ENCODE assay signal across 22 cellular contexts in the genomic region with DNA sequence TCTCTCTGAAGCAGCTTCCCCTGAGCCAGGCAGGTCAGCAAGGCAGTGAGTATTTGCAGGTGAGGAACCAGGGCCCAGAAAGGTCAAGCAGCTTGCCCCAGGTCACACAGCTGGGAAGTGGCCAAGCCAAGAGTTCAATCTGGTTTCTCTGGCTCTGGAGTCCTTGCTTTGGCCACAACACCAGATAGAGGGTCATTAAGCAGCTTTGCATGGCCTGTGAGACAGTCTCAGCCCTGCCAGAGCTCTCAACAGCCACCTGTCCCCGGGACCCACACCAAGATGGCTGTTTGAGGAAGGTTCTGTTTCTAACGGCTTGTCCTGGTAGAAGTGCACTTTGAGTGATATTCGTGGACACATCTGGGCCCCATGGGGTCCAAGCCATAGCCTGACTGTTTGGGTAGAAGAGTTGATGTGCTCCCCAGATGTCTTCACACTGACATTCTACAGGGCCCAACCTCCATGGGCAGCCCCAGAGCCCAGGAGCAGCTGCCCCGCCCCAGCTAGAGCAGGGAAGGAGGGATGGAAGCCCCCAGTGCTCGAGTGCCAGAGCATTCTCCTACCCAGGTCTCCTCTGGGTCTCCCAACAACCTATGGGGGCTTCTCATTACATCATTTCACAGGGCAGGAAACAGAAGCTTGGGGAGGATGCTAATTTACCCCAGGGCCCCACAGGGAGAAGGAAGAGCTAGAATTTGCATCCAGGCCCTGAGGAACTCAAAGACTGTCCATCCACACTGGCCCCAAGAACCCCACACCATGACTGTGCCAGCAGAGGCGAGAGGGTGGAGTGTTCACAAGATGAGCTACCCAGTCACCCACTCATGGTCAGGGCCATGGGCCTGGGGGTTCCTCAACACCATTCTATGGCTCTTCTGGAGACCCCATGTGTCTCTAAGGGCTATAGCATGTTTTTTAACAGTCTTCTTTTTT.
DNase-seq lines count a peak whose midpoint lies in the region; ATAC-seq and TF ChIP-seq lines count a peak whose summit lies in the region.
"Had no signal": no experiment of that assay in that cellular context is flagged by ENCODE, and none has a peak within 500 bp of the region (broad histone marks: within the 10 kb centered on the region; RNA-seq: fewer than 3 reads in every experiment).

No MANE protein-coding gene starts in this region.

- peak overlapping the region in 9 of 11 experiments; percentile 6 to 87 (median 45); a peak in 16 of 22 replicates for H3K27ac ChIP-seq in BLaER1 treated with 17β-estradiol and CSF1 and Interleukin-3, amounts not matched to agents 10 nM and 100 nM
- H3K27ac ChIP-seq in sigmoid colon (no peak overlapping the region), esophagus squamous epithelium (no peak overlapping the region)
- H3K27ac ChIP-seq: A549, HL-60, SJCRH30 had no signal

- no peaks in the 10 kb centered on the region for H3K9me3 ChIP-seq in BLaER1 treated with 17β-estradiol and CSF1 and Interleukin-3, amounts not matched to agents 10 nM and 100 nM (replicated peaks in 1 of 11)
- H3K9me3 ChIP-seq in sigmoid colon (no peaks in the 10 kb centered on the region), esophagus squamous epithelium (no peaks in the 10 kb centered on the region)
- H3K9me3 ChIP-seq: A549, HAP-1, SJCRH30 had no signal

- H3K4me3 ChIP-seq in BLaER1 treated with 17β-estradiol and CSF1 and Interleukin-3, amounts not matched to agents 10 nM and 100 nM = no peak overlapping the region; a peak in 1 of 20 replicates
- H3K4me3 ChIP-seq in lower leg skin (ENCODE audit: low read depth, poor library complexity, severe bottlenecking) (no peak overlapping the region), sigmoid colon (no peak overlapping the region), H7 (ENCODE audit: insufficient read depth, low read depth, low read length) (no peak overlapping the region), esophagus squamous epithelium (no peak overlapping the region)
- H3K4me3 ChIP-seq: A549, HAP-1, SJCRH30 had no signal

- H4K20me1 ChIP-seq in BLaER1 treated with 17β-estradiol and CSF1 and Interleukin-3, amounts not matched to agents 10 nM and 100 nM = no peaks in the 10 kb centered on the region

- peak overlapping the region; percentile 43 to 94 (median 91); a peak in 21 of 22 replicates for H3K4me2 ChIP-seq in BLaER1 treated with 17β-estradiol and CSF1 and Interleukin-3, amounts not matched to agents 10 nM and 100 nM
- H3K4me2 ChIP-seq: A549 had no signal

- ATAC-seq in GM18858 (IDR thresholded peaks at IDR 0.05; ENCODE audit: unreplicated experiment) = no peak
- ATAC-seq: A549, Panc1 had no signal

- DNase-seq in activated CD8-positive, alpha-beta memory T cell treated with anti-CD3 and anti-CD28 coated beads, Interleukin-2, amount 50 U/mL, for 48 hours = peak; percentile 32
- DNase-seq in lower leg skin (ENCODE audit: low spot score in 2 of 2) = peak; percentile 4 to 53
- DNase-seq in sigmoid colon = peak; percentile 45
- no peak for DNase-seq in H7
- DNase-seq in activated naive CD4-positive, alpha-beta T cell (lab: John Stamatoyannopoulos, UW) = no peak
- no peak for DNase-seq in esophagus squamous epithelium (lab: John Stamatoyannopoulos, UW)
- DNase-seq: CD4-positive, CD25-positive, alpha-beta regulatory T cell; DMS79 treated with DMSO at 0.1 percent for 48 hours; KBM-7; NCI-H1092; NCI-H146; NCI-H2029 treated with DMSO at 0.1 percent for 48 hours; NCI-H345; NCI-H524; NCI-H774; SJCRH30 had no signal

- WGBS in lower leg skin, 2 donors = 89 to 90% methylated on average over 6 of the region's 6 CpGs
- WGBS in sigmoid colon, 2 donors = 64 to 81% methylated on average over 6 of the region's 6 CpGs
- WGBS in esophagus squamous epithelium, 2 donors = 83 to 95% methylated on average over 1 to 2 of the region's 6 CpGs

- peak overlapping the region in 1 of 11 experiments; percentile 20; a peak in 1 of 22 replicates for H3K9ac ChIP-seq in BLaER1 treated with 17β-estradiol and CSF1 and Interleukin-3, amounts not matched to agents 10 nM and 100 nM

- H3K4me1 ChIP-seq in BLaER1 treated with 17β-estradiol and CSF1 and Interleukin-3, amounts not matched to agents 10 nM and 100 nM = peaks cover 38 to 86% (median 76%) of the 10 kb centered on the region in 10 experiments
- peaks cover 0 to 20% (median 11%) of the 10 kb centered on the region in 4 donors for H3K4me1 ChIP-seq in sigmoid colon
- H3K4me1 ChIP-seq in esophagus squamous epithelium = peaks cover 6 to 25% (median 15%) of the 10 kb centered on the region in 3 donors
- H3K4me1 ChIP-seq: A549, HAP-1 had no signal

- H3K27me3 ChIP-seq in BLaER1 treated with 17β-estradiol and CSF1 and Interleukin-3, amounts not matched to agents 10 nM and 100 nM = no peaks in the 10 kb centered on the region
- H3K27me3 ChIP-seq in sigmoid colon (no peaks in the 10 kb centered on the region), H7 (ENCODE audit: control insufficient read depth, insufficient read depth, low read length) (no peaks in the 10 kb centered on the region), esophagus squamous epithelium (no peaks in the 10 kb centered on the region)
- H3K27me3 ChIP-seq: SJCRH30 had no signal

- TF ChIP-seq CTCF in lower leg skin (IDR thresholded peaks at IDR 0.05) = no peak
- TF ChIP-seq CTCF in sigmoid colon (IDR thresholded peaks at IDR 0.05) = no peak
- TF ChIP-seq CTCF in esophagus squamous epithelium (IDR thresholded peaks at IDR 0.05) = no peak

- intact Hi-C loops in lower leg skin (cut with DNase I; ENCODE audit: low total_unique reads) = no loop called here
- intact Hi-C loops in sigmoid colon (cut with DNase I) = no loop called here
- intact Hi-C loops in esophagus squamous epithelium (cut with DNase I) = no loop called here

- H3K36me3 ChIP-seq in BLaER1 treated with 17β-estradiol and CSF1 and Interleukin-3, amounts not matched to agents 10 nM and 100 nM = no peaks in the 10 kb centered on the region
- no peaks in the 10 kb centered on the region for H3K36me3 ChIP-seq in sigmoid colon
- no peaks in the 10 kb centered on the region for H3K36me3 ChIP-seq in H7 (replicated peaks; ENCODE audit: control insufficient read depth, insufficient read depth, low read length)
- H3K36me3 ChIP-seq in esophagus squamous epithelium = no peaks in the 10 kb centered on the region
- H3K36me3 ChIP-seq: HAP-1, SJCRH30 had no signal

- TF ChIP-seq EP300 in sigmoid colon (IDR thresholded peaks at IDR 0.05) = no peak

- TF ChIP-seq POLR2A in lower leg skin (IDR thresholded peaks at IDR 0.05) = no peak
- no peak for TF ChIP-seq POLR2A in sigmoid colon (IDR thresholded peaks at IDR 0.05)
- no peak for TF ChIP-seq POLR2A in esophagus squamous epithelium (IDR thresholded peaks at IDR 0.05)

Comparison
In these comparisons a context has a peak if more than half of its experiments do, and no peak if none do; other contexts are left out.
1. H3K27ac ChIP-seq: peak in BLaER1 treated with 17β-estradiol and CSF1 and Interleukin-3, amounts not matched to agents 10 nM and 100 nM (9 of 11); none in sigmoid colon (0 of 4) and esophagus squamous epithelium (0 of 4).
2. DNase-seq: peak in activated CD8-positive, alpha-beta memory T cell treated with anti-CD3 and anti-CD28 coated beads, Interleukin-2, amount 50 U/mL, for 48 hours (single experiment), lower leg skin (2 of 2) and sigmoid colon (single experiment); none in H7 (single experiment), activated naive CD4-positive, alpha-beta T cell (0 of 4) and esophagus squamous epithelium (single experiment).